36 cellular contexts compared by ENCODE assay signal in genomic region chr3:45922039-45922326, GRCh38. TPM values are rescaled to one million over a fixed set of nuclear protein-coding genes. Genes with fewer than 3 reads are reported as not detected.
"Had no signal": no experiment of that assay in that cellular context is flagged by ENCODE, and none has a peak within 500 bp of the region (broad histone marks: within the 10 kb centered on the region; RNA-seq: fewer than 3 reads in every experiment).

No MANE protein-coding gene starts in this region.

- H3K27me3 Mint-ChIP-seq: activated T-helper 17 cell treated with anti-CD3 and anti-CD28 coated beads, Interleukin-2, amount 50 U/mL, for 72 hours had no signal

- H3K27ac ChIP-seq: adrenal gland, body of pancreas, cardiac muscle cell, coronary artery, dorsolateral prefrontal cortex, left lung, lower lobe of right lung, parathyroid adenoma, psoas muscle, WERI-Rb-1 had no signal

- H3K9ac ChIP-seq: parathyroid adenoma had no signal

- DNase-seq: activated CD4-positive, alpha-beta T cell treated with anti-CD3 and anti-CD28 coated beads for 48 hours; activated CD4-positive, alpha-beta T cell treated with anti-CD3 and anti-CD28 coated beads, Interleukin-2, amount 50 U/mL, for 48 hours; activated naive CD4-positive, alpha-beta T cell; activated T-cell treated with anti-CD3 and anti-CD28 coated beads, Interleukin-2, amount 50 U/mL, for 4 hours; adrenal gland; aorta; body of pancreas; dorsolateral prefrontal cortex; effector memory CD4-positive, alpha-beta T cell; head of caudate nucleus; kidney glomerular epithelial cell; left lung; lower lobe of right lung; mesenchymal stem cell; nucleus accumbens; psoas muscle; stimulated activated CD4-positive, alpha-beta T cell treated with anti-CD3 and anti-CD28 coated beads, Interleukin-15, amount 100 ng/mL, for 24 hours; stimulated activated CD4-positive, alpha-beta T cell treated with anti-CD3 and anti-CD28 coated beads, Interleukin-2, amount 100 ng/mL, for 24 hours; T1000; trophoblast cell; WERI-Rb-1 had no signal

- H3K27me3 ChIP-seq: adrenal gland, body of pancreas, cardiac muscle cell, dorsolateral prefrontal cortex, left lung had no signal

- H3K4me3 Mint-ChIP-seq: activated T-cell treated with anti-CD3 and anti-CD28 coated beads, Interleukin-2, amount 50 U/mL, for 4 hours; activated T-helper 17 cell treated with anti-CD3 and anti-CD28 coated beads, Interleukin-2, amount 50 U/mL, for 72 hours; neural crest cell; T-helper 1 cell treated with Interleukin-12 subunit alpha and Interleukin-12 subunit beta and Interleukin-4 antibody, amounts not matched to agents 30 μg/mL and 1 μg/mL, for 36 hours had no signal

- H3K4me1 ChIP-seq: adrenal gland, body of pancreas, left lung, lower lobe of right lung, parathyroid adenoma, psoas muscle had no signal

- ATAC-seq: activated CD4-positive, CD25-positive, alpha-beta regulatory T cell treated with anti-CD3 and anti-CD28 coated beads, Interleukin-2, amount 50 U/mL, for 24 hours; activated naive CD4-positive, alpha-beta T cell treated with anti-CD3 and anti-CD28 coated beads, Interleukin-2, amount 50 U/mL, for 72 hours; activated T-cell treated with anti-CD3 and anti-CD28 coated beads, Interleukin-2, amount 50 U/mL, for 4 hours; activated T-helper 17 cell treated with anti-CD3 and anti-CD28 coated beads, Interleukin-2, amount 50 U/mL, for 72 hours; body of pancreas; left lung; lower lobe of right lung; psoas muscle had no signal

- H3K4me1 Mint-ChIP-seq: neural crest cell had no signal

- H3K4me3 ChIP-seq: adrenal gland, body of pancreas, cardiac muscle cell, coronary artery, dorsolateral prefrontal cortex, left lung, lower lobe of right lung, psoas muscle had no signal

- H3K9me3 ChIP-seq: adrenal gland, body of pancreas, left lung, lower lobe of right lung, psoas muscle had no signal

- H3K9me3 Mint-ChIP-seq: activated naive CD4-positive, alpha-beta T cell treated with anti-CD3 and anti-CD28 coated beads, Interleukin-2, amount 50 U/mL, for 72 hours; activated T-cell treated with anti-CD3 and anti-CD28 coated beads, Interleukin-2, amount 50 U/mL, for 4 hours; activated T-helper 17 cell treated with anti-CD3 and anti-CD28 coated beads, Interleukin-2, amount 50 U/mL, for 72 hours; neural crest cell; T-helper 1 cell treated with Interleukin-12 subunit alpha and Interleukin-12 subunit beta and Interleukin-4 antibody, amounts not matched to agents 30 μg/mL and 1 μg/mL, for 36 hours had no signal

- H3K27ac Mint-ChIP-seq: activated naive CD4-positive, alpha-beta T cell treated with anti-CD3 and anti-CD28 coated beads, Interleukin-2, amount 50 U/mL, for 72 hours; activated T-helper 17 cell treated with anti-CD3 and anti-CD28 coated beads, Interleukin-2, amount 50 U/mL, for 72 hours; T-helper 1 cell treated with Interleukin-12 subunit alpha and Interleukin-12 subunit beta and Interleukin-4 antibody, amounts not matched to agents 30 μg/mL and 1 μg/mL, for 36 hours had no signal

RNA-seq across cellular contexts. Expression of gene CXCR6, which starts 21.3 kb away (rescaled TPM):
- total RNA-seq: cardiac muscle cell, cerebellum, endothelial cell of umbilical vein, fibroblast of lung, myocyte, neural crest cell, temporal lobe had no signal
- polyA plus RNA-seq: endothelial cell of umbilical vein, fibroblast of lung had no signal

RNA-seq across cellular contexts. Expression of gene CCR9, which starts 35.6 kb away (rescaled TPM):
- total RNA-seq: activated naive CD4-positive, alpha-beta T cell treated with anti-CD3 and anti-CD28 coated beads, Interleukin-2, amount 50 U/mL, for 72 hours; activated T-cell treated with anti-CD3 and anti-CD28 coated beads, Interleukin-2, amount 50 U/mL, for 4 hours; aorta; body of pancreas; cerebellum; endothelial cell of umbilical vein; fibroblast of lung; fibroblast of villous mesenchyme; lower lobe of right lung; myocyte; neural crest cell; psoas muscle; temporal lobe had no signal
- polyA plus RNA-seq: adrenal gland, endothelial cell of umbilical vein, esophagus, fibroblast of lung had no signal
